Comparison of ENCODE assay signal across 1 cellular context in genomic region chr6:41779793-41780622, GRCh38.
TF ChIP-seq lines count a peak whose summit lies in the region.

A gene with protein sequence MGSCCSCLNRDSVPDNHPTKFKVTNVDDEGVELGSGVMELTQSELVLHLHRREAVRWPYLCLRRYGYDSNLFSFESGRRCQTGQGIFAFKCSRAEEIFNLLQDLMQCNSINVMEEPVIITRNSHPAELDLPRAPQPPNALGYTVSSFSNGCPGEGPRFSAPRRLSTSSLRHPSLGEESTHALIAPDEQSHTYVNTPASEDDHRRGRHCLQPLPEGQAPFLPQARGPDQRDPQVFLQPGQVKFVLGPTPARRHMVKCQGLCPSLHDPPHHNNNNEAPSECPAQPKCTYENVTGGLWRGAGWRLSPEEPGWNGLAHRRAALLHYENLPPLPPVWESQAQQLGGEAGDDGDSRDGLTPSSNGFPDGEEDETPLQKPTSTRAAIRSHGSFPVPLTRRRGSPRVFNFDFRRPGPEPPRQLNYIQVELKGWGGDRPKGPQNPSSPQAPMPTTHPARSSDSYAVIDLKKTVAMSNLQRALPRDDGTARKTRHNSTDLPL (minus strand): TSS chr6:41779900. CDS start chr6:41776987, 2,913 bp downstream.

TF ChIP-seq in GM12878, 131 proteins besides CTCF, POLR2A, EP300 and RAD21 (continued from another document and continues in another):
- TF ChIP-seq PKNOX1 (IDR thresholded peaks at IDR 0.05) (no peak), HDAC6 (IDR thresholded peaks at IDR 0.05; ENCODE audit: unreplicated experiment) (no peak), TCF3 (IDR thresholded peaks at IDR 0.05; ENCODE audit: borderline replicate concordance, insufficient read depth, low read depth, low read length) (0 out of 2 replicates have a peak, but pooled peaks have one; percentile 26), ASH2L (IDR thresholded peaks at IDR 0.05; ENCODE audit: borderline replicate concordance, low read depth) (no peak), RBBP5 (conservative IDR thresholded peaks at IDR 0.05) (no peak), DPF2 (IDR thresholded peaks at IDR 0.05) (no peak), BCL3 (IDR thresholded peaks at IDR 0.05; ENCODE audit: borderline replicate concordance, insufficient read depth, low read depth, low read length, poor library complexity, severe bottlenecking) (peak; percentile 31), MTA3 (IDR thresholded peaks at IDR 0.05; ENCODE audit: borderline replicate concordance, low read length) (no peak), RAD51 (IDR thresholded peaks at IDR 0.05) (no peak), ESRRA (IDR thresholded peaks at IDR 0.05; ENCODE audit: low read length) (peak; percentile 82; the same call in 1 of the 2 replicates), E4F1 (IDR thresholded peaks at IDR 0.05; ENCODE audit: borderline replicate concordance, partially characterized antibody) (no peak), PAX5 (IDR thresholded peaks at IDR 0.05; ENCODE audit: borderline replicate concordance, low read depth, low read length) (no peak), SKIL (IDR thresholded peaks at IDR 0.05; ENCODE audit: low read depth, poor library complexity, severe bottlenecking) (no peak), YY1 (IDR thresholded peaks at IDR 0.05; ENCODE audit: low read depth, low read length) (peak; percentile 79), HCFC1 (IDR thresholded peaks at IDR 0.05; ENCODE audit: low read length) (peak; percentile 74), NBN (IDR thresholded peaks at IDR 0.05) (peak; percentile 62), RELA (IDR thresholded peaks at IDR 0.05; ENCODE audit: borderline replicate concordance, partially characterized antibody) (peak; percentile 92), PBX3 (IDR thresholded peaks at IDR 0.05; ENCODE audit: insufficient replicate concordance, low read depth, low read length) (no peak), RELB (IDR thresholded peaks at IDR 0.05; ENCODE audit: low read depth) (no peak), CHD1 (IDR thresholded peaks at IDR 0.05; ENCODE audit: low read depth, low read length) (no peak), SREBF2 (IDR thresholded peaks at IDR 0.05; ENCODE audit: low read length) (no peak), MEF2B (IDR thresholded peaks at IDR 0.05; ENCODE audit: partially characterized antibody, poor library complexity, severe bottlenecking) (no peak), PML (IDR thresholded peaks at IDR 0.05; ENCODE audit: low read length) (no peak), E2F8 (IDR thresholded peaks at IDR 0.05; ENCODE audit: low read depth, partially characterized antibody) (no peak), KLF5 (IDR thresholded peaks at IDR 0.05; ENCODE audit: partially characterized antibody) (no peak), FOS (IDR thresholded peaks at IDR 0.05; ENCODE audit: borderline replicate concordance, extremely low read depth, insufficient read length) (no peak), SMAD1 (IDR thresholded peaks at IDR 0.05; ENCODE audit: low read depth, partially characterized antibody) (no peak), RUNX3 (IDR thresholded peaks at IDR 0.05; ENCODE audit: low read length) (peak; percentile 56), POLR2AphosphoS2 (IDR thresholded peaks at IDR 0.05; ENCODE audit: low read depth, low read length) (no peak), WRNIP1 (IDR thresholded peaks at IDR 0.05; ENCODE audit: borderline replicate concordance, low read depth, low read length) (no peak)
- TF ChIP-seq, protein P1, sequence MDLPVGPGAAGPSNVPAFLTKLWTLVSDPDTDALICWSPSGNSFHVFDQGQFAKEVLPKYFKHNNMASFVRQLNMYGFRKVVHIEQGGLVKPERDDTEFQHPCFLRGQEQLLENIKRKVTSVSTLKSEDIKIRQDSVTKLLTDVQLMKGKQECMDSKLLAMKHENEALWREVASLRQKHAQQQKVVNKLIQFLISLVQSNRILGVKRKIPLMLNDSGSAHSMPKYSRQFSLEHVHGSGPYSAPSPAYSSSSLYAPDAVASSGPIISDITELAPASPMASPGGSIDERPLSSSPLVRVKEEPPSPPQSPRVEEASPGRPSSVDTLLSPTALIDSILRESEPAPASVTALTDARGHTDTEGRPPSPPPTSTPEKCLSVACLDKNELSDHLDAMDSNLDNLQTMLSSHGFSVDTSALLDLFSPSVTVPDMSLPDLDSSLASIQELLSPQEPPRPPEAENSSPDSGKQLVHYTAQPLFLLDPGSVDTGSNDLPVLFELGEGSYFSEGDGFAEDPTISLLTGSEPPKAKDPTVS (IDR thresholded peaks at IDR 0.05; ENCODE audit: low read depth, low read length), result no peak
- TF ChIP-seq, protein P2, sequence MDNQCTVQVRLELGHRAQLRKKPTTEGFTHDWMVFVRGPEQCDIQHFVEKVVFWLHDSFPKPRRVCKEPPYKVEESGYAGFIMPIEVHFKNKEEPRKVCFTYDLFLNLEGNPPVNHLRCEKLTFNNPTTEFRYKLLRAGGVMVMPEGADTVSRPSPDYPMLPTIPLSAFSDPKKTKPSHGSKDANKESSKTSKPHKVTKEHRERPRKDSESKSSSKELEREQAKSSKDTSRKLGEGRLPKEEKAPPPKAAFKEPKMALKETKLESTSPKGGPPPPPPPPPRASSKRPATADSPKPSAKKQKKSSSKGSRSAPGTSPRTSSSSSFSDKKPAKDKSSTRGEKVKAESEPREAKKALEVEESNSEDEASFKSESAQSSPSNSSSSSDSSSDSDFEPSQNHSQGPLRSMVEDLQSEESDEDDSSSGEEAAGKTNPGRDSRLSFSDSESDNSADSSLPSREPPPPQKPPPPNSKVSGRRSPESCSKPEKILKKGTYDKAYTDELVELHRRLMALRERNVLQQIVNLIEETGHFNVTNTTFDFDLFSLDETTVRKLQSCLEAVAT (IDR thresholded peaks at IDR 0.05), result no peak
